Comparison of ENCODE assay signal across 23 cellular contexts in genomic region chrX:121581885-121582284, GRCh38.
A peak's percentile ranks its signal among the peaks of the same experiment; 100 is the strongest.
DNase-seq lines count a peak whose midpoint lies in the region; FAIRE-seq and TF ChIP-seq lines count a peak whose summit lies in the region.
"Had no signal": no experiment of that assay in that cellular context is flagged by ENCODE, and none has a peak within 500 bp of the region (broad histone marks: within the 10 kb centered on the region; RNA-seq: fewer than 3 reads in every experiment).

No MANE protein-coding gene starts in this region.

- TF ChIP-seq CTCF in A673 (conservative IDR thresholded peaks at IDR 0.05; ENCODE audit: low read depth, low read length) (peak; percentile 27; the same call in 1 of the 2 replicates), H1 (IDR thresholded peaks at IDR 0.05; ENCODE audit: control extremely low read depth in 1 of 3, insufficient read depth in 1 of 3, low read depth in 1 of 3, low read length in 3 of 3) (no peak), foreskin fibroblast (IDR thresholded peaks at IDR 0.05; ENCODE audit: low read depth, low read length) (no peak)

- H3K27ac ChIP-seq in A673 (ENCODE audit: low read depth, low read length, poor library complexity, severe bottlenecking) (no peak overlapping the region), H1 (ENCODE audit: low read depth, low read length) (no peak overlapping the region)
- H3K27ac ChIP-seq: body of pancreas, pancreas, right atrium auricular region had no signal

- CTCF ChIA-PET in A673 (lab: Charles Lee) = no interaction called here
- CTCF ChIA-PET in H1 (lab: Charles Lee; ENCODE audit: partially characterized antibody) = no interaction called here

- H3K79me1 ChIP-seq in H1 (ENCODE audit: low read depth, low read length) = no peaks in the 10 kb centered on the region

- H4K8ac ChIP-seq in H1 (ENCODE audit: extremely low read depth, insufficient read depth, low read length) = no peak overlapping the region

- no TSS peak for BruUV-seq in A673 (replicated peaks; lab: Mats Ljungman, UMichigan)

- DNase-seq in A673 (ENCODE audit: low spot score) = peak; percentile 1
- DNase-seq in DMS53 (lab: John Stamatoyannopoulos, UW) = peak; percentile 58
- DNase-seq in NCI-H748 treated with DMSO at 0.1 percent for 48 hours (lab: John Stamatoyannopoulos, UW) = peak; percentile 13
- no peak for DNase-seq in H1 (ENCODE audit: low read depth in 1 of 2, low spot score in 2 of 2)
- DNase-seq in foreskin fibroblast = no peak
- no peak for DNase-seq in nucleus accumbens (lab: John Stamatoyannopoulos, UW)
- no peak for DNase-seq in dermis blood vessel endothelial cell
- DNase-seq: activated CD4-positive, alpha-beta memory T cell treated with anti-CD3 and anti-CD28 coated beads, Interleukin-2, amount 10 ng/mL, durations not matched to agents 7 days and 5 days; activated CD4-positive, CD25-positive, alpha-beta regulatory T cell treated with anti-CD3 and anti-CD28 coated beads, Interleukin-2, amount 50 U/mL, for 72 hours; activated effector memory CD4-positive, alpha-beta T cell treated with Interleukin-2 at 50 U/mL for 16 hours; body of pancreas; CD4-positive, alpha-beta T cell; effector CD8-positive, alpha-beta T cell; kidney; mucosa of descending colon; NCI-H1436; NCI-H2171; NCI-H526 treated with DMSO at 0.1 percent for 48 hours; pancreas; Right ventricle myocardium superior; substantia nigra had no signal

- H3K4me1 ChIP-seq in A673 (ENCODE audit: insufficient read depth, low read length, poor library complexity, severe bottlenecking) (no peaks in the 10 kb centered on the region), H1 (replicated peaks in 1 of 4; ENCODE audit: control insufficient read depth in 3 of 4, insufficient read depth in 4 of 4, low read length in 3 of 4) (peaks cover 0 to 7% (median 0%) of the 10 kb centered on the region in 4 experiments; a peak in 1 of 7 replicates)
- H3K4me1 ChIP-seq: body of pancreas, pancreas, right atrium auricular region had no signal

- H3K9me3 ChIP-seq in A673 (ENCODE audit: low read depth, low read length, poor library complexity, severe bottlenecking) = no peaks in the 10 kb centered on the region
- no peaks in the 10 kb centered on the region for H3K9me3 ChIP-seq in H1 (ENCODE audit: insufficient read depth in 2 of 2, low read depth in 1 of 2, low read length in 1 of 2)
- H3K9me3 ChIP-seq: body of pancreas, mucosa of descending colon, pancreas, right atrium auricular region had no signal

- no peak overlapping the region for H3K18ac ChIP-seq in H1 (ENCODE audit: extremely low read depth, low read length)

- no peak overlapping the region for H2BK15ac ChIP-seq in H1 (ENCODE audit: low read length)

- no peak overlapping the region for H2BK5ac ChIP-seq in H1 (ENCODE audit: low read depth, low read length)

- peak; percentile 34 to 48 for TF ChIP-seq RAD21 in H1 (IDR thresholded peaks at IDR 0.05 in 1 of 2, conservative IDR thresholded peaks at IDR 0.05 in 1 of 2; ENCODE audit: low read depth in 2 of 2, low read length in 2 of 2)

- no peaks in the 10 kb centered on the region for H3K36me3 ChIP-seq in A673 (ENCODE audit: insufficient read depth, low read length, poor library complexity, severe bottlenecking)
- H3K36me3 ChIP-seq in H1 (ENCODE audit: control insufficient read depth in 2 of 4, insufficient read depth in 4 of 4, low read length in 3 of 4) = no peaks in the 10 kb centered on the region
- H3K36me3 ChIP-seq: pancreas, right atrium auricular region had no signal

- no peak for TF ChIP-seq POLR2A in H1 (IDR thresholded peaks at IDR 0.05; ENCODE audit: control extremely low read depth in 1 of 2, low read depth in 2 of 2, low read length in 2 of 2)

- no peak overlapping the region for H3K4ac ChIP-seq in H1 (replicated peaks; ENCODE audit: insufficient read length, low read depth, low read length)

- H3K79me2 ChIP-seq in H1 (ENCODE audit: control insufficient read depth in 1 of 2, insufficient read depth in 2 of 2, low read length in 2 of 2) = no peaks in the 10 kb centered on the region

- TF ChIP-seq EP300 in H1 (IDR thresholded peaks at IDR 0.05; ENCODE audit: borderline replicate concordance in 1 of 2, low read depth in 2 of 2, low read length in 2 of 2) = no peak

- no peak overlapping the region for H2BK20ac ChIP-seq in H1 (ENCODE audit: low read length)

- no peak overlapping the region for H3K4me3 ChIP-seq in A673 (ENCODE audit: low read depth, low read length, poor library complexity, severe bottlenecking)
- H3K4me3 ChIP-seq in H1 (ENCODE audit: extremely low read depth in 1 of 4, insufficient read depth in 2 of 4, low read depth in 3 of 4, low read length in 4 of 4) = no peak overlapping the region
- no peak overlapping the region for H3K4me3 ChIP-seq in foreskin fibroblast (ENCODE audit: low read depth in 1 of 2, low read length in 2 of 2)
- H3K4me3 ChIP-seq: body of pancreas, mucosa of descending colon, pancreas, right atrium auricular region had no signal

- H3K23me2 ChIP-seq in H1 (ENCODE audit: low read depth, low read length) = no peaks in the 10 kb centered on the region

- 61% methylated on average over 4 of the region's 4 CpGs; no CpG with 5 or more reads in 1 of the 2 experiments for WGBS in H1 (ENCODE audit: extremely low coverage in 1 of 2, insufficient coverage in 1 of 2, insufficient read length in 1 of 2, insufficient replicate concordance in 2 of 2, low coverage in 1 of 2, low lambda C conversion rate in 2 of 2, missing lambda C conversion rate in 1 of 2), 2 experiments

- no peak overlapping the region for H2BK12ac ChIP-seq in H1 (ENCODE audit: low read depth, low read length)

- no peak overlapping the region for H3K23ac ChIP-seq in H1 (ENCODE audit: insufficient read length)

- no peak overlapping the region for H3K14ac ChIP-seq in H1 (ENCODE audit: insufficient read length)

- no peak overlapping the region for H3K56ac ChIP-seq in H1 (replicated peaks; ENCODE audit: insufficient read length, low read depth, low read length)

- POLR2A ChIA-PET in A673 (lab: Charles Lee; ENCODE audit: low non-redundant PET) (no interaction called here), H1 (lab: Charles Lee; ENCODE audit: partially characterized antibody) (no interaction called here)

- H3K9ac ChIP-seq in H1 (replicated peaks in 1 of 4; ENCODE audit: extremely low read depth in 1 of 4, low read depth in 3 of 4, low read length in 3 of 4) = no peak overlapping the region

- intact Hi-C loops in A673 (cut with micrococcal nuclease; ENCODE audit: unreplicated experiment) = no loop called here

- H3K4me2 ChIP-seq in H1 (ENCODE audit: insufficient read depth in 1 of 2, low read depth in 2 of 2, low read length in 2 of 2) = no peak overlapping the region

- H4K91ac ChIP-seq in H1 (replicated peaks; ENCODE audit: insufficient read length, low read length) = no peak overlapping the region

- H3K27me3 ChIP-seq in A673 (replicated peaks; ENCODE audit: insufficient read depth, low read depth, low read length, poor library complexity) (no peaks in the 10 kb centered on the region), H1 (replicated peaks in 1 of 4; ENCODE audit: control insufficient read depth in 3 of 4, extremely low read depth in 1 of 4, insufficient read depth in 3 of 4, low read length in 3 of 4) (peaks cover 0 to 6% (median 0%) of the 10 kb centered on the region in 4 experiments; a peak in 2 of 7 replicates)
- H3K27me3 ChIP-seq: body of pancreas, right atrium auricular region had no signal

- H4K5ac ChIP-seq in H1 (ENCODE audit: insufficient read length, low read depth, low read length) = no peak overlapping the region

- FAIRE-seq in H1 (lab: Jason Lieb, UNC) = no peak
- FAIRE-seq: pancreas, urothelium cell line had no signal

- H2AFZ ChIP-seq in H1 (ENCODE audit: low read length) = no peak overlapping the region

- H2BK120ac ChIP-seq in H1 (replicated peaks; ENCODE audit: low read depth, low read length) = no peak overlapping the region

- no peaks in the 10 kb centered on the region for H4K20me1 ChIP-seq in H1 (replicated peaks in 1 of 2; ENCODE audit: control insufficient read depth in 1 of 2, insufficient read depth in 2 of 2, low read length in 2 of 2)

- H2AK5ac ChIP-seq in H1 (ENCODE audit: low read depth, low read length) = no peak overlapping the region

TF ChIP-seq in H1, 55 proteins besides CTCF, POLR2A, EP300 and RAD21:
- no peak for TF ChIP-seq SP4 (IDR thresholded peaks at IDR 0.05; ENCODE audit: low read length)
- no peak for TF ChIP-seq ZNF274 (IDR thresholded peaks at IDR 0.05; ENCODE audit: borderline replicate concordance, extremely low read depth, low read length)
- TF ChIP-seq FOSL1 (IDR thresholded peaks at IDR 0.05; ENCODE audit: insufficient read depth, low read depth, low read length) = no peak
- no peak for TF ChIP-seq BRCA1 (IDR thresholded peaks at IDR 0.05; ENCODE audit: low read depth, low read length)
- no peak for TF ChIP-seq CTBP2 (IDR thresholded peaks at IDR 0.05; ENCODE audit: borderline replicate concordance, insufficient read depth, insufficient read length, low read length)
- TF ChIP-seq CHD1 (IDR thresholded peaks at IDR 0.05; ENCODE audit: low read depth, low read length) = no peak
- no peak for TF ChIP-seq TEAD4 (IDR thresholded peaks at IDR 0.05; ENCODE audit: low read depth, low read length)
- TF ChIP-seq EGR1 (IDR thresholded peaks at IDR 0.05; ENCODE audit: borderline replicate concordance, low read depth, low read length) = no peak
- TF ChIP-seq GABPA (IDR thresholded peaks at IDR 0.05; ENCODE audit: borderline replicate concordance, insufficient read depth, low read length) = no peak
- no peak for TF ChIP-seq ATF3 (IDR thresholded peaks at IDR 0.05; ENCODE audit: insufficient read depth, low read depth, low read length)
- no peak for TF ChIP-seq RXRA (IDR thresholded peaks at IDR 0.05; ENCODE audit: insufficient read depth, low read depth, low read length)
- TF ChIP-seq NRF1 (IDR thresholded peaks at IDR 0.05; ENCODE audit: low read depth, low read length) = no peak
- no peak for TF ChIP-seq CBX5 (IDR thresholded peaks at IDR 0.05; ENCODE audit: low read depth, low read length)
- no peak for TF ChIP-seq BCL11A (IDR thresholded peaks at IDR 0.05; ENCODE audit: low read depth in 2 of 2, low read length in 2 of 2)
- no peak for TF ChIP-seq RFX5 (IDR thresholded peaks at IDR 0.05; ENCODE audit: borderline replicate concordance, low read depth, low read length)

Comparison
In these comparisons a context has a peak if more than half of its experiments do, and no peak if none do; other contexts are left out.
1. DNase-seq: peak in A673 (single experiment), DMS53 (single experiment) and NCI-H748 treated with DMSO at 0.1 percent for 48 hours (single experiment); none in H1 (0 of 2), foreskin fibroblast (0 of 2), nucleus accumbens (0 of 56) and dermis blood vessel endothelial cell (single experiment).